13 cellular contexts compared by ENCODE assay signal in the genomic region with DNA sequence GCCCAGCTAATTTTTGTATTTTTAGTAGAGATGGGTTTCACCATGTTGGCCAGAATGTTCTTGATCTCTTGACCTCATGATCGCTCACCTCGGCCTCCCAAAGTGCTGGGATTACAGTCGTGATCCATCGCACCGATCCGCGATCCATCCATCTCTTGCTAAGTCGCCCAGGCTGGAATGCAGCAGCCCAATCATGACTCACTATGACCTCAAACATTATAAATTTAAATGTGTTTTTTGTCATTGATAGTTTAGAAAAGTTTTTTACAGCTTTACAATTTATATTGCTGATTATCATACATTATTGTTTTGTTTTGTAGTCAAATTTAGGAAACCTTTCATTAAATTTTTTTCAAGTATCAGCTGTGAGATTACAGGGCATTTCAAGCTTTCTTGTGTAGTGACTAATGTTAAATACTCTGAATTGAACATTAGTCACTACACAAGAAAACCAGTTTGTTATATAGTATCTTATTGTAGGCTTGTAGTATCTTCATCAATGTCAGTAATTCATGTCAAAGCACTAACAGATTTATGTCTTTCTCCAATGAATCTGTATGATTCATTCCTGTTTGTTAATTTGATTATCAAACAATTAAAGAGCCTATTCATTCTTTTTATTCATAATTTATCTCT.
"Had no signal": no experiment of that assay in that cellular context is flagged by ENCODE, and none has a peak within 500 bp of the region (broad histone marks: within the 10 kb centered on the region; RNA-seq: fewer than 3 reads in every experiment).

No MANE protein-coding gene starts in this region.

- H3K9me3 ChIP-seq: gastroesophageal sphincter, left lung, pancreas, upper lobe of right lung had no signal

- H3K4me3 ChIP-seq: coronary artery, gastroesophageal sphincter, hepatocyte, left lung, pancreas, upper lobe of right lung had no signal

- H3K9me3 Mint-ChIP-seq: T-helper 2 cell treated with Interferon-gamma antibody and Interleukin-4, amounts not matched to agents 5 μg/mL and 100 μg/mL, for 36 hours had no signal

- H3K27me3 ChIP-seq: gastroesophageal sphincter, hepatocyte, left lung, pancreas, upper lobe of right lung had no signal

- H3K4me1 ChIP-seq: gastroesophageal sphincter, left lung, pancreas, upper lobe of right lung had no signal

- DNase-seq: activated naive CD4-positive, alpha-beta T cell treated with anti-CD3 and anti-CD28 coated beads, Interleukin-2, amount 10 ng/mL, durations not matched to agents 7 days and 5 days; effector CD8-positive, alpha-beta T cell; left lung; naive B cell; pancreas; stimulated activated naive CD8-positive, alpha-beta T cell treated with anti-CD3 and anti-CD28 coated beads, Interleukin-15, amount 100 ng/mL, for 72 hours; upper lobe of right lung had no signal

- H3K4me3 Mint-ChIP-seq: activated naive CD4-positive, alpha-beta T cell treated with anti-CD3 and anti-CD28 coated beads, Interleukin-2, amount 10 ng/mL, durations not matched to agents 7 days and 5 days; central memory CD8-positive, alpha-beta T cell; naive B cell; stimulated activated naive CD8-positive, alpha-beta T cell treated with anti-CD3 and anti-CD28 coated beads, Interleukin-15, amount 100 ng/mL, for 72 hours; T-helper 2 cell treated with Interferon-gamma antibody and Interleukin-4, amounts not matched to agents 5 μg/mL and 100 μg/mL, for 36 hours had no signal

- ATAC-seq: gastroesophageal sphincter; left lung; pancreas; sciatic nerve; stimulated activated naive CD8-positive, alpha-beta T cell treated with anti-CD3 and anti-CD28 coated beads, Interleukin-15, amount 100 ng/mL, for 72 hours; upper lobe of right lung had no signal

- H3K27ac ChIP-seq: coronary artery, gastroesophageal sphincter, hepatocyte, left lung, pancreas, upper lobe of right lung had no signal

- H2AFZ ChIP-seq: hepatocyte had no signal

- H3K4me2 ChIP-seq: hepatocyte had no signal

- H3K36me3 ChIP-seq: gastroesophageal sphincter, left lung, pancreas, upper lobe of right lung had no signal

- H3K27ac Mint-ChIP-seq: activated naive CD4-positive, alpha-beta T cell treated with anti-CD3 and anti-CD28 coated beads, Interleukin-2, amount 10 ng/mL, durations not matched to agents 7 days and 5 days; naive B cell; T-helper 2 cell treated with Interferon-gamma antibody and Interleukin-4, amounts not matched to agents 5 μg/mL and 100 μg/mL, for 36 hours had no signal

- H3K79me2 ChIP-seq: hepatocyte had no signal

- H3K36me3 Mint-ChIP-seq: activated naive CD4-positive, alpha-beta T cell treated with anti-CD3 and anti-CD28 coated beads, Interleukin-2, amount 10 ng/mL, durations not matched to agents 7 days and 5 days had no signal

- H3K4me1 Mint-ChIP-seq: activated naive CD4-positive, alpha-beta T cell treated with anti-CD3 and anti-CD28 coated beads, Interleukin-2, amount 10 ng/mL, durations not matched to agents 7 days and 5 days; central memory CD8-positive, alpha-beta T cell; naive B cell; stimulated activated naive CD8-positive, alpha-beta T cell treated with anti-CD3 and anti-CD28 coated beads, Interleukin-15, amount 100 ng/mL, for 72 hours had no signal
